23 cellular contexts compared by ENCODE assay signal in genomic region chr9:8717146-8717545, GRCh38.
A peak's percentile ranks its signal among the peaks of the same experiment; 100 is the strongest.
DNase-seq lines count a peak whose midpoint lies in the region; ATAC-seq and TF ChIP-seq lines count a peak whose summit lies in the region.
"Had no signal": no experiment of that assay in that cellular context is flagged by ENCODE, and none has a peak within 500 bp of the region (broad histone marks: within the 10 kb centered on the region; RNA-seq: fewer than 3 reads in every experiment).

No MANE protein-coding gene starts in this region.

- H3K4me2 ChIP-seq in mesendoderm (ENCODE audit: low read length): no peak overlapping the region
- H3K4me2 ChIP-seq: A549 had no signal

- H3K4me1 ChIP-seq in ascending aorta (peaks cover 4% of the 10 kb centered on the region in 2 donors), mesendoderm (ENCODE audit: control insufficient read depth, low read depth, low read length) (peaks cover 11% of the 10 kb centered on the region)
- H3K4me1 ChIP-seq: A549 had no signal

- H3K36me3 Mint-ChIP-seq in MCF 10A (ENCODE audit: insufficient read depth, unreplicated experiment): no peaks in the 10 kb centered on the region
- H3K36me3 Mint-ChIP-seq: CD8-positive, alpha-beta T cell had no signal

- no peak overlapping the region for H2BK15ac ChIP-seq in mesendoderm (replicated peaks; ENCODE audit: low read depth)

- no peak overlapping the region for H3K4ac ChIP-seq in mesendoderm (ENCODE audit: low read depth, low read length)

- H3K27ac ChIP-seq in ascending aorta (peak overlapping the region; percentile 68 to 69), mesendoderm (ENCODE audit: low read depth, low read length) (no peak overlapping the region)
- H3K27ac ChIP-seq: A549, BLaER1, HL-60 had no signal

- H2BK5ac ChIP-seq in mesendoderm (ENCODE audit: low read length): no peak overlapping the region

- DNase-seq in ACHN (peak; percentile 67), HS-5 (ENCODE audit: low read depth) (peak; percentile 3), ascending aorta (ENCODE audit: low spot score in 2 of 2) (no peak), mesendoderm (peak; percentile 61), COLO668 (lab: John Stamatoyannopoulos, UW; ENCODE audit: unreplicated experiment) (no peak), Right ventricle myocardium inferior (ENCODE audit: missing footprints) (no peak), MCF 10A (ENCODE audit: unreplicated experiment) (no peak), cerebellum (ENCODE audit: low spot score) (no peak)
- DNase-seq: CD8-positive, alpha-beta T cell; DMS79 treated with DMSO at 0.1 percent for 48 hours; H7; HFFc6; MV-4-11; NCI-H187; NCI-H2107; NCI-H2227 treated with DMSO at 0.1 percent for 48 hours; NCI-H524; NCI-H82; OCI-M1; RPMI8226 had no signal

- TF ChIP-seq CTCF in ascending aorta (IDR thresholded peaks at IDR 0.05) (no peak), MCF 10A (IDR thresholded peaks at IDR 0.05; ENCODE audit: unreplicated experiment) (no peak)

- H3K27me3 Mint-ChIP-seq in MCF 10A (ENCODE audit: insufficient read depth, unreplicated experiment): no peaks in the 10 kb centered on the region

- POLR2A ChIA-PET in MCF 10A (lab: Yijun Ruan, JAX): interaction anchor here (1.4 kb wide), 1 partner anchor 15 kb away, joined by 3 read pairs; no protein-coding TSS in a partner anchor

- H3K9me3 Mint-ChIP-seq in MCF 10A (ENCODE audit: unreplicated experiment): no peaks in the 10 kb centered on the region
- H3K9me3 Mint-ChIP-seq: CD8-positive, alpha-beta T cell had no signal

- H3K9ac ChIP-seq in mesendoderm (ENCODE audit: low read length): no peak overlapping the region
- H3K9ac ChIP-seq: BLaER1 had no signal

- H3K23ac ChIP-seq in mesendoderm (ENCODE audit: low read length): peak overlapping the region; percentile 16

- no TSS peak for BruUV-seq in MCF 10A (replicated peaks; lab: Mats Ljungman, UMichigan)

- no peak overlapping the region for H4K5ac ChIP-seq in mesendoderm (ENCODE audit: low read length)

- H3K56ac ChIP-seq in mesendoderm (ENCODE audit: low read length): no peak overlapping the region

- no peak overlapping the region for H2BK120ac ChIP-seq in mesendoderm (ENCODE audit: low read depth, low read length)

- in situ Hi-C loops in ACHN (cut with HindIII; ENCODE audit: low pct_ligation_motif_present, low pct_unique_long_range_greater_than_20kb, low sequenced_read_pairs): no loop called here

- H3K18ac ChIP-seq in mesendoderm (ENCODE audit: low read length): no peak overlapping the region

- peaks cover 13% of the 10 kb centered on the region for H3K4me1 Mint-ChIP-seq in MCF 10A (ENCODE audit: insufficient read depth, unreplicated experiment)

- no peak for ATAC-seq in Right ventricle myocardium inferior
- ATAC-seq: A549; CD8-positive, alpha-beta T cell had no signal

- no peak overlapping the region for H2AK5ac ChIP-seq in mesendoderm (ENCODE audit: low read length)

- H3K27me3 ChIP-seq in ascending aorta: no peaks in the 10 kb centered on the region
- H3K27me3 ChIP-seq in mesendoderm (ENCODE audit: insufficient read depth, low read length, poor library complexity): no peaks in the 10 kb centered on the region
- H3K27me3 ChIP-seq: BLaER1 had no signal

- intact Hi-C loops in ascending aorta (cut with DNase I) (loop anchor here (5.0 kb wide), 1 partner anchor 140 kb away; no protein-coding TSS in a partner anchor), Right ventricle myocardium inferior (cut with DNase I) (no loop called here), MCF 10A (cut with micrococcal nuclease) (no loop called here)

- peaks cover 9% of the 10 kb centered on the region for H3K79me1 ChIP-seq in mesendoderm (ENCODE audit: low read length)

- peaks cover 2% of the 10 kb centered on the region for H3K79me2 ChIP-seq in mesendoderm (ENCODE audit: control insufficient read depth, insufficient read depth, low read length)

- no peak overlapping the region for H4K8ac ChIP-seq in mesendoderm (ENCODE audit: low read depth, low read length)

- H3K4me3 ChIP-seq in ascending aorta (no peak overlapping the region), mesendoderm (ENCODE audit: low read length) (no peak overlapping the region)
- H3K4me3 ChIP-seq: A549, BLaER1 had no signal

- H3K27ac Mint-ChIP-seq in MCF 10A (ENCODE audit: low read depth, unreplicated experiment): no peak overlapping the region
- H3K27ac Mint-ChIP-seq: CD8-positive, alpha-beta T cell; HFFc6 had no signal

- CTCF ChIA-PET in MCF 10A (lab: Yijun Ruan, JAX): interaction anchor here (0.6 to 0.8 kb wide), 2 partner anchors 103 to 1073 kb away, joined by 3 to 5 read pairs; no protein-coding TSS in a partner anchor

- H3K36me3 ChIP-seq in ascending aorta: no peaks in the 10 kb centered on the region
- no peaks in the 10 kb centered on the region for H3K36me3 ChIP-seq in mesendoderm (ENCODE audit: control insufficient read depth, insufficient read depth, low read length)

- no peaks in the 10 kb centered on the region for H3K9me3 ChIP-seq in ascending aorta
- H3K9me3 ChIP-seq: A549 had no signal

- H3K4me3 Mint-ChIP-seq in MCF 10A (ENCODE audit: unreplicated experiment): no peak overlapping the region
- H3K4me3 Mint-ChIP-seq: CD8-positive, alpha-beta T cell; HFFc6 had no signal

- no CpG with 5 or more reads among the region's 3 CpGs for WGBS in mesendoderm (ENCODE audit: extremely low coverage, insufficient coverage, low lambda C conversion rate)

Comparison
In these comparisons a context has a peak if more than half of its experiments do, and no peak if none do; other contexts are left out.
1. DNase-seq: peak in ACHN (single experiment), HS-5 (single experiment) and mesendoderm (single experiment); none in ascending aorta (0 of 2), COLO668 (single experiment), Right ventricle myocardium inferior (single experiment), MCF 10A (single experiment) and cerebellum (single experiment).